Comparison of ENCODE assay signal across 20 cellular contexts in genomic region chr7:96996937-96997511, GRCh38. TPM values are rescaled to one million over a fixed set of nuclear protein-coding genes. Genes with fewer than 3 reads are reported as not detected.
"Had no signal": no experiment of that assay in that cellular context is flagged by ENCODE, and none has a peak within 500 bp of the region (broad histone marks: within the 10 kb centered on the region; RNA-seq: fewer than 3 reads in every experiment).

No MANE protein-coding gene starts in this region.

- H3K27ac ChIP-seq: brain microvascular endothelial cell, prostate gland, sigmoid colon, suprapubic skin, upper lobe of left lung had no signal

- H3K4me3 ChIP-seq: mucosa of descending colon, prostate gland, sigmoid colon, suprapubic skin, upper lobe of left lung had no signal

- FAIRE-seq: TTC549 had no signal

- H3K9me3 ChIP-seq: mucosa of descending colon, prostate gland, suprapubic skin, upper lobe of left lung had no signal

- H3K27ac Mint-ChIP-seq: activated naive CD4-positive, alpha-beta T cell treated with anti-CD3 and anti-CD28 coated beads, Interleukin-2, amount 50 U/mL, for 72 hours; activated T-cell treated with anti-CD3 and anti-CD28 coated beads, Interleukin-2, amount 50 U/mL, for 24 hours; endodermal cell; T-cell had no signal

- H3K4me1 ChIP-seq: prostate gland had no signal

- DNase-seq: activated effector memory CD4-positive, alpha-beta T cell treated with anti-CD3 and anti-CD28 coated beads, Interleukin-2, amount 50 U/mL, for 16 hours; activated T-cell treated with anti-CD3 and anti-CD28 coated beads, Interleukin-2, amount 50 U/mL, for 24 hours; amniotic stem cell; brain microvascular endothelial cell; mucosa of descending colon; naive thymus-derived CD8-positive, alpha-beta T cell; occipital lobe; sigmoid colon; stimulated activated CD4-positive, alpha-beta T cell treated with anti-CD3 and anti-CD28 coated beads, Interleukin-12 subunit alpha, Interleukin-12 subunit beta, amount 100 ng/mL, for 4 hours; stimulated activated naive CD8-positive, alpha-beta T cell treated with anti-CD3 and anti-CD28 coated beads, Interleukin-15, Interleukin-2, amounts not matched to agents 100 U/mL and 50 U/mL, for 24 hours; T-cell had no signal

- H3K9me3 Mint-ChIP-seq: T-cell had no signal

- H3K36me3 Mint-ChIP-seq: T-cell had no signal

- H3K36me3 ChIP-seq: brain microvascular endothelial cell, prostate gland, sigmoid colon, suprapubic skin, upper lobe of left lung had no signal

- H3K4me3 Mint-ChIP-seq: activated T-cell treated with anti-CD3 and anti-CD28 coated beads, Interleukin-2, amount 50 U/mL, for 24 hours; endodermal cell; naive thymus-derived CD8-positive, alpha-beta T cell; T-cell had no signal

RNA-seq across cellular contexts. Expression of gene DLX6, which starts 8.3 kb away (rescaled TPM):
- total RNA-seq: activated naive CD4-positive, alpha-beta T cell treated with anti-CD3 and anti-CD28 coated beads, Interleukin-2, amount 50 U/mL, for 72 hours; cerebellum; dermis microvascular lymphatic vessel endothelial cell; endodermal cell; lung microvascular endothelial cell; naive thymus-derived CD8-positive, alpha-beta T cell; T-cell; upper lobe of left lung had no signal
- polyA plus RNA-seq: naive thymus-derived CD8-positive, alpha-beta T cell had no signal

RNA-seq across cellular contexts. Expression of gene DLX5, which starts 27.6 kb away (rescaled TPM):
- total RNA-seq: activated naive CD4-positive, alpha-beta T cell treated with anti-CD3 and anti-CD28 coated beads, Interleukin-2, amount 50 U/mL, for 72 hours; cerebellum; dermis microvascular lymphatic vessel endothelial cell; endodermal cell; lung microvascular endothelial cell; naive thymus-derived CD8-positive, alpha-beta T cell; T-cell; upper lobe of left lung had no signal
- polyA plus RNA-seq: naive thymus-derived CD8-positive, alpha-beta T cell had no signal
